9 cellular contexts compared by ENCODE assay signal in the genomic region with DNA sequence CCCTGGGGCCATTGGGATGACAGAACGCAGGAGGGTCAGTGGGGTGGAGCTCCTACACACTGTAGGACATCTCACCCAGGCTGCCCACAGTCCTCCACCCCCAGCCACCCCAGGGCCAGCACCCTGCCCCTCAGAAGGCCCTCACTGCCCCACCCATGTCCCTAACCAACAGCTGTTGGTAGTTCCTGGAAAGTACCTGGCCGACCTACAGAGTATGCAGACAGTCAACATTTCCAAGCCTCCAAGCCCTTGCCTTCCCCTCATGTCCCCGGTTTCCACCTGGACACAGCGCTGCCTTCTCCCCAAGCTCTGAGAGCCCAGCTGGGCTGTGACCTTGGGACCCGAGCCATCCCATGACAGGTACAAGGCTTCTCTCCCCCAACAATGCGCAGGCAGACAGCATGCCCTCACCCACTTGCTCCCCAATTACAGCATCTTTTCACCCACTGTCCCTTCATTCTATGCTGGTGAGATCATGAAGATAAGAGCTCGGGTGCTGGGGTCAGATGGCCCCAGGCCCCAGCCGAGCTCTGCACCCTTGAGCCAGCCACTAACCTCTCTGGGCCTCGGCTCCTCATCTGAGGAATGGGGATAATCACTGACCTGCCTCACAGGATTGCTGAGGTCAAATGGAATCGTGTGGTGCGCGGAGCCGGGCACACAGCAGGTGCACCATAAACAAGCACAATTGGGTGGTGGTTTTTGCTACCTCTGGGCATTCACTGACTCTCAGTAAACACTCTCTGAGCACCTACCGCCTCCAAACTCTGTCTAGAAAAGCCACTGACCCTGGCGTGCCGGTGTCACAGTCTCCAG. TPM values are rescaled to one million over a fixed set of nuclear protein-coding genes. Genes with fewer than 3 reads are reported as not detected.
A peak's percentile ranks its signal among the peaks of the same experiment; 100 is the strongest.
DNase-seq lines count a peak whose midpoint lies in the region; ATAC-seq, FAIRE-seq and TF ChIP-seq lines count a peak whose summit lies in the region.
"Had no signal": no experiment of that assay in that cellular context is flagged by ENCODE, and none has a peak within 500 bp of the region (broad histone marks: within the 10 kb centered on the region; RNA-seq: fewer than 3 reads in every experiment).

No MANE protein-coding gene starts in this region.

- H3K27ac ChIP-seq in CD4-positive, CD25-positive, alpha-beta regulatory T cell (ENCODE audit: insufficient read depth, low read length, poor library complexity, severe bottlenecking), result peak overlapping the region; percentile 94
- H3K27ac ChIP-seq in KMS-11 (peak overlapping the region; percentile 90), GM12878 (ENCODE audit: control insufficient read depth, insufficient read depth) (peak overlapping the region; percentile 93)
- H3K27ac ChIP-seq: PC-9 had no signal

- H4K20me1 ChIP-seq in KMS-11 (ENCODE audit: insufficient read depth), result no peaks in the 10 kb centered on the region
- H4K20me1 ChIP-seq in GM12878 (ENCODE audit: control insufficient read depth, insufficient read depth), result 0 out of 2 replicates have a peak, but pooled peaks cover 3% of the 10 kb centered on the region

- H3K4me2 ChIP-seq in KMS-11 (peak overlapping the region; percentile 95), GM12878 (ENCODE audit: control insufficient read depth, insufficient read depth) (peak overlapping the region; percentile 75)
- H3K4me2 ChIP-seq: PC-9 had no signal

- no peaks in the 10 kb centered on the region for H3K9me3 ChIP-seq in CD4-positive, CD25-positive, alpha-beta regulatory T cell (ENCODE audit: control insufficient read depth in 2 of 2, low read length in 2 of 2)
- no peaks in the 10 kb centered on the region for H3K9me3 ChIP-seq in GM12878 (replicated peaks; ENCODE audit: control insufficient read depth, insufficient read depth, low read length)

- H3K4me1 ChIP-seq in CD4-positive, CD25-positive, alpha-beta regulatory T cell (ENCODE audit: control insufficient read depth, insufficient read depth, low read length, poor library complexity, severe bottlenecking), result peaks cover 100% of the 10 kb centered on the region
- H3K4me1 ChIP-seq in KMS-11 (ENCODE audit: low read depth, poor library complexity, severe bottlenecking) (peaks cover 81% of the 10 kb centered on the region), GM12878 (ENCODE audit: control insufficient read depth, insufficient read depth, low read length) (peaks cover 96% of the 10 kb centered on the region)

- POLR2A ChIA-PET in GM12878 (lab: Charles Lee), result interaction anchor here (0.6 to 22.5 kb wide), 6 partner anchors 14 to 1809 kb away, joined by 3 to 741 read pairs (median 28); a partner anchor contains a TSS

- H3K4me3 Mint-ChIP-seq in CD4-positive, CD25-positive, alpha-beta regulatory T cell, result peak overlapping the region; percentile 77 to 99 (median 92)
- H3K4me3 Mint-ChIP-seq in natural killer cell, result peak overlapping the region; percentile 81

- peaks cover 44% of the 10 kb centered on the region for H3K36me3 Mint-ChIP-seq in CD4-positive, CD25-positive, alpha-beta regulatory T cell
- H3K36me3 Mint-ChIP-seq in natural killer cell, result no peaks in the 10 kb centered on the region

- FAIRE-seq in GM12878 (lab: Jason Lieb, UNC), result no peak

- in situ Hi-C loops in GM12878 (cut with MboI), result no loop called here

- TF ChIP-seq CTCF in KMS-11 (conservative IDR thresholded peaks at IDR 0.05; ENCODE audit: low read depth, low read length) (no peak), GM12878 (IDR thresholded peaks at IDR 0.05 in 2 of 3, conservative IDR thresholded peaks at IDR 0.05 in 1 of 3; ENCODE audit: control insufficient read depth in 2 of 3, extremely low read depth in 1 of 3, insufficient read depth in 1 of 3, low read depth in 3 of 3, low read length in 3 of 3) (no peak), natural killer cell (IDR thresholded peaks at IDR 0.05) (no peak)

- no TSS peak for BruUV-seq in GM12878 (replicated peaks; lab: Mats Ljungman, UMichigan)

- peak overlapping the region; percentile 41; the same call in 1 of the 2 replicates for H2AFZ ChIP-seq in KMS-11 (ENCODE audit: low read depth)
- no peak overlapping the region for H2AFZ ChIP-seq in GM12878 (ENCODE audit: control insufficient read depth, low read depth, low read length)
- H2AFZ ChIP-seq: PC-9 had no signal

- H3K79me2 ChIP-seq in KMS-11 (ENCODE audit: insufficient read depth, low read depth) (no peaks in the 10 kb centered on the region; the same call in 1 of the 2 replicates), GM12878 (ENCODE audit: control insufficient read depth, insufficient read depth, low read length) (peaks cover 100% of the 10 kb centered on the region)

- H3K4me3 ChIP-seq in CD4-positive, CD25-positive, alpha-beta regulatory T cell (ENCODE audit: low read depth, low read length), result peak overlapping the region; percentile 51
- H3K4me3 ChIP-seq in KMS-11 (IDR thresholded peaks at IDR 0.05; ENCODE audit: insufficient read depth, low read depth, low read length) (no peak overlapping the region), GM12878 (peak overlapping the region; percentile 98)
- H3K4me3 ChIP-seq: PC-9 had no signal

- RAD21 ChIA-PET in GM12878 (lab: Charles Lee; ENCODE audit: unreplicated experiment), result interaction anchor here (1.5 to 14.8 kb wide), 5 partner anchors 13 to 32 kb away, joined by 6 to 462 read pairs (median 71); a partner anchor contains a TSS

- no peaks in the 10 kb centered on the region for H3K9me3 Mint-ChIP-seq in CD4-positive, CD25-positive, alpha-beta regulatory T cell
- H3K9me3 Mint-ChIP-seq in natural killer cell, result no peaks in the 10 kb centered on the region

- H3K36me3 ChIP-seq in CD4-positive, CD25-positive, alpha-beta regulatory T cell (ENCODE audit: control insufficient read depth, insufficient read depth, low read length), result peaks cover 23% of the 10 kb centered on the region
- no peaks in the 10 kb centered on the region for H3K36me3 ChIP-seq in KMS-11 (ENCODE audit: insufficient read depth)
- peaks cover 18 to 31% of the 10 kb centered on the region in 2 experiments for H3K36me3 ChIP-seq in GM12878 (ENCODE audit: control insufficient read depth in 2 of 2, insufficient read depth in 2 of 2, low read length in 1 of 2)

- peaks cover 5% of the 10 kb centered on the region for H3K27me3 Mint-ChIP-seq in CD4-positive, CD25-positive, alpha-beta regulatory T cell
- no peaks in the 10 kb centered on the region for H3K27me3 Mint-ChIP-seq in natural killer cell (ENCODE audit: low read depth in 2 of 2)

- SMC1A ChIA-PET in GM12878 (lab: Charles Lee; ENCODE audit: uncharacterized antibody, unreplicated experiment), result interaction anchor here (1.5 to 24.8 kb wide), 4 partner anchors 13 to 34 kb away, joined by 3 to 556 read pairs (median 344); a partner anchor contains a TSS

- intact Hi-C loops in GM12878 (cut with micrococcal nuclease; ENCODE audit: unreplicated experiment) (no loop called here), natural killer cell (cut with micrococcal nuclease) (no loop called here), left ventricle myocardium superior (cut with micrococcal nuclease) (no loop called here)

- DNase-seq in CD4-positive, CD25-positive, alpha-beta regulatory T cell, result no peak
- no peak for DNase-seq in GM12878 (ENCODE audit: low read depth, low spot score)
- DNase-seq in natural killer cell, result no peak
- DNase-seq in DMS79 treated with DMSO at 0.1 percent for 48 hours (lab: John Stamatoyannopoulos, UW), result no peak
- DNase-seq in left ventricle myocardium superior, result no peak
- no peak for DNase-seq in epidermal melanocyte (ENCODE audit: insufficient read length, low spot score)
- no peak for DNase-seq in stimulated activated CD4-positive, alpha-beta T cell treated with anti-CD3 and anti-CD28 coated beads, Interleukin-2, amount 100 ng/mL, for 48 hours
- DNase-seq: PC-9 had no signal

- peak; percentile 56 for TF ChIP-seq POLR2A in GM12878 (IDR thresholded peaks at IDR 0.05; ENCODE audit: low read depth, low read length)

- peak overlapping the region; percentile 97 to 98 (median 98) for H3K27ac Mint-ChIP-seq in CD4-positive, CD25-positive, alpha-beta regulatory T cell
- H3K27ac Mint-ChIP-seq in natural killer cell, result peak overlapping the region; percentile 99 to 100

- CTCF ChIA-PET in GM12878 (lab: Yijun Ruan, JAX), result interaction anchor here (1.1 to 16.5 kb wide), 8 partner anchors 9 to 37 kb away, joined by 4 to 161 read pairs (median 45); a partner anchor contains a TSS

- no peaks in the 10 kb centered on the region for H3K27me3 ChIP-seq in CD4-positive, CD25-positive, alpha-beta regulatory T cell (ENCODE audit: control insufficient read depth, insufficient read depth, low read length)
- no peaks in the 10 kb centered on the region; the same call in 1 of the 2 replicates for H3K27me3 ChIP-seq in KMS-11 (ENCODE audit: insufficient read depth, low read depth)
- H3K27me3 ChIP-seq in GM12878 (replicated peaks in 1 of 2; ENCODE audit: control insufficient read depth in 2 of 2, insufficient read depth in 2 of 2, low read length in 1 of 2), result no peaks in the 10 kb centered on the region

- no peak for TF ChIP-seq RAD21 in GM12878 (IDR thresholded peaks at IDR 0.05; ENCODE audit: insufficient read depth, low read depth, low read length)

- H3K9ac ChIP-seq in KMS-11 (peak overlapping the region; percentile 62), GM12878 (ENCODE audit: control insufficient read depth, insufficient read depth, low read length) (peak overlapping the region; percentile 97)

- ATAC-seq in CD4-positive, CD25-positive, alpha-beta regulatory T cell (ENCODE audit: low read depth in 2 of 2), result no peak
- ATAC-seq in GM12878, result peak; percentile 6
- ATAC-seq in natural killer cell, result no peak
- ATAC-seq in left ventricle myocardium superior, result no peak

- peaks cover 12 to 100% (median 80%) of the 10 kb centered on the region in 4 donors for H3K4me1 Mint-ChIP-seq in CD4-positive, CD25-positive, alpha-beta regulatory T cell
- peaks cover 88 to 100% of the 10 kb centered on the region in 2 donors for H3K4me1 Mint-ChIP-seq in natural killer cell

- no peak for TF ChIP-seq EP300 in GM12878 (IDR thresholded peaks at IDR 0.05; ENCODE audit: borderline replicate concordance in 1 of 2, control insufficient read depth in 1 of 2, low read depth in 2 of 2, low read length in 2 of 2)

- 18% methylated on average over 16 of the region's 16 CpGs for WGBS in GM12878 (ENCODE audit: insufficient coverage, insufficient replicate concordance, low lambda C conversion rate, missing lambda C conversion rate)

RNA-seq across cellular contexts. Expression of a gene that starts 11.2 kb away (rescaled TPM):
- 589 TPM for total RNA-seq in CD4-positive, CD25-positive, alpha-beta regulatory T cell
- 100 to 1,000 TPM; 552 to 687 (median 620) TPM for polyA plus RNA-seq in CD4-positive, CD25-positive, alpha-beta regulatory T cell
- total RNA-seq in GM12878 (2013; cell fraction: nucleolus; rRNA removed), result 345 and 349 TPM in 2 replicates
- total RNA-seq in GM12878 (2014; rRNA removed) (360 and 370 TPM in 2 replicates), GM12878 (2014; rRNA removed; fragmentation: Illumina TruSeq; extraction: Trizol) (423 and 431 TPM in 2 replicates), GM12878 (2021) (740 and 758 TPM in 2 replicates), natural killer cell (100 to 1,000 TPM; 520 to 674 (median 533) TPM), left ventricle myocardium superior (23.9 TPM)
- polyA plus RNA-seq in GM12878 (2011; ENCODE audit: low read depth), result 582 TPM
- polyA plus RNA-seq in GM12878 (2011; rRNA removed) (411 and 682 TPM in 2 replicates), GM12878 (2014; fragmentation: Illumina TruSeq; extraction: Trizol) (972 and 1,013 TPM in 2 replicates), GM12878 (2014; fragmentation: Nextera tagmentation; extraction: Ambion mirVana) (10 to 100 TPM; 24.1 to 48.8 TPM), GM12878 (2014; rRNA removed) (675 and 692 TPM in 2 replicates), GM12878 (2016; fragmentation: Nextera tagmentation; extraction: Ambion mirVana) (1,000 to 10,000 TPM in 1 of 2 experiments, 100 to 1,000 TPM in 1; 977 to 1,034 TPM)
- 985 and 1,156 TPM in 2 replicates for polyA plus RNA-seq in GM12878 (2011; cell fraction: cytosol; rRNA removed)
- polyA plus RNA-seq in GM12878 (2011; cell fraction: nucleus; rRNA removed), result 492 and 615 TPM in 2 replicates
- polyA plus RNA-seq in GM12878 (2012), result 791 and 943 TPM in 2 replicates
- polyA minus RNA-seq in GM12878 (2011; rRNA and poly(A)+ RNA removed), result 1,330 and 1,556 TPM in 2 replicates
- 364 and 402 TPM in 2 replicates for polyA minus RNA-seq in GM12878 (2011; cell fraction: cytosol; rRNA and poly(A)+ RNA removed)
- 131 and 171 TPM in 2 replicates for polyA minus RNA-seq in GM12878 (2011; cell fraction: nucleus; rRNA and poly(A)+ RNA removed)

RNA-seq across cellular contexts. Expression of a gene that starts 23.0 kb away (rescaled TPM):
- 1.9 TPM for total RNA-seq in CD4-positive, CD25-positive, alpha-beta regulatory T cell
- polyA plus RNA-seq in CD4-positive, CD25-positive, alpha-beta regulatory T cell, result not detected
- total RNA-seq in GM12878 (2013; cell fraction: nucleolus; rRNA removed), result 0.51 and 1.9 TPM in 2 replicates
- 0.11 and 0.27 TPM in 2 replicates for total RNA-seq in GM12878 (2014; rRNA removed)
- total RNA-seq in GM12878 (2014; rRNA removed; fragmentation: Illumina TruSeq; extraction: Trizol), result 0.04 TPM in 1 of 2 replicates, not detected in the other
- total RNA-seq in GM12878 (2021), result 0.21 and 0.24 TPM in 2 replicates
- polyA plus RNA-seq in GM12878 (2011; ENCODE audit: low read depth), result 0.31 TPM
- polyA plus RNA-seq in GM12878 (2011; rRNA removed), result 0.36 and 0.50 TPM in 2 replicates
- 0.67 and 0.77 TPM in 2 replicates for polyA plus RNA-seq in GM12878 (2011; cell fraction: cytosol; rRNA removed)
- polyA plus RNA-seq in GM12878 (2011; cell fraction: nucleus; rRNA removed), result 1.5 and 2.1 TPM in 2 replicates
- polyA plus RNA-seq in GM12878 (2012), result 0.48 and 0.60 TPM in 2 replicates
- polyA plus RNA-seq in GM12878 (2014; fragmentation: Illumina TruSeq; extraction: Trizol), result 0.07 and 0.11 TPM in 2 replicates
- under 1 TPM in 1 of 2 experiments, not detected in 1; 0.07 TPM for polyA plus RNA-seq in GM12878 (2014; fragmentation: Nextera tagmentation; extraction: Ambion mirVana)
- 0.10 and 0.46 TPM in 2 replicates for polyA plus RNA-seq in GM12878 (2014; rRNA removed)
- polyA plus RNA-seq in GM12878 (2016; fragmentation: Nextera tagmentation; extraction: Ambion mirVana), result under 1 TPM; 0.09 to 0.44 TPM
- polyA minus RNA-seq in GM12878 (2011; rRNA and poly(A)+ RNA removed), result 0.22 and 0.72 TPM in 2 replicates
- polyA minus RNA-seq in GM12878 (2011; cell fraction: cytosol; rRNA and poly(A)+ RNA removed), result not detected in 2 replicates
- 0.67 and 1.3 TPM in 2 replicates for polyA minus RNA-seq in GM12878 (2011; cell fraction: nucleus; rRNA and poly(A)+ RNA removed)
- total RNA-seq in natural killer cell, result 1 to 10 TPM in 2 of 3 donors, under 1 TPM in 1; 0.93 to 1.7 (median 1.2) TPM
- not detected for total RNA-seq in left ventricle myocardium superior

Comparison
In these comparisons a context has a peak if more than half of its experiments do, and no peak if none do; other contexts are left out.
1. RNA of a gene that starts 11.2 kb away (total RNA-seq): 589 TPM in CD4-positive, CD25-positive, alpha-beta regulatory T cell (single experiment), 520 to 674 TPM in natural killer cell and 345 to 758 TPM in GM12878; 23.9 TPM in left ventricle myocardium superior (single experiment); every median in the first group is over 10 times any median in the second.
2. Peak in every context shown above with its lines, with median percentiles within 50 percentile points of each other: H3K27ac ChIP-seq.